Comparison of ENCODE assay signal across 27 cellular contexts in the genomic region with DNA sequence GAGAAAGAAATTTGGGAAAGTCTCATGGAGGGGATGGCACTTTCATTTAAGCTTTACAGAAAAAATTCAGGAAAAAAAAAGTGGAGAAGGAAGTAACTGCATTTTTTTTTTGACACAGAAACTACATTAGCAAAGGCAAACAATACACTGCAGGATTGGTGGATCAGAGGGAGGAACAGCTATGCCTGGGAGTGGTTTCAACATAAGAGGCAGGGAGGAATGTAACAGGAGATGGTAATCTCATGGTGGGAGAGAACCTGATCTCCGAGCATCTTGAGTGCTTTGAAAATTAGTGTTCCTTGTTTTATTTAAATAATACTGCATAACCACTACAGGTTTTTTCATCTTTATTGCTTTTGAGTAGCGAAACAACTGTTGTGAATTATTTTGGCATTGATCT.
DNase-seq lines count a peak whose midpoint lies in the region; ATAC-seq and TF ChIP-seq lines count a peak whose summit lies in the region.
"Had no signal": no experiment of that assay in that cellular context is flagged by ENCODE, and none has a peak within 500 bp of the region (broad histone marks: within the 10 kb centered on the region; RNA-seq: fewer than 3 reads in every experiment).

No MANE protein-coding gene starts in this region.

- no peak for TF ChIP-seq CTCF in WTC11 (IDR thresholded peaks at IDR 0.05)
- TF ChIP-seq CTCF in type B pancreatic cell (conservative IDR thresholded peaks at IDR 0.05), result no peak
- no peak for TF ChIP-seq CTCF in omental fat pad (IDR thresholded peaks at IDR 0.05)

- H3K36me3 Mint-ChIP-seq in WTC11, result no peaks in the 10 kb centered on the region
- no peaks in the 10 kb centered on the region for H3K36me3 Mint-ChIP-seq in type B pancreatic cell
- H3K36me3 Mint-ChIP-seq: activated naive CD8-positive, alpha-beta T cell treated with anti-CD3 and anti-CD28 coated beads for 36 hours; memory B cell; T-cell had no signal

- no peaks in the 10 kb centered on the region for H3K27me3 ChIP-seq in iPS DF 6.9 (ENCODE audit: control insufficient read depth, insufficient read depth, low read length)
- H3K27me3 ChIP-seq: BE2C had no signal

- H3K36me3 ChIP-seq in iPS DF 6.9 (ENCODE audit: control insufficient read depth, insufficient read depth, low read length), result no peaks in the 10 kb centered on the region
- H3K36me3 ChIP-seq: BE2C had no signal

- H3K4me3 ChIP-seq in iPS DF 6.9 (ENCODE audit: low read length), result no peak overlapping the region
- H3K4me3 ChIP-seq: skin epidermis had no signal

- no peaks in the 10 kb centered on the region for H3K4me1 ChIP-seq in iPS DF 6.9 (ENCODE audit: control insufficient read depth, insufficient read depth, low read length)
- H3K4me1 ChIP-seq: BE2C had no signal

- WGBS in iPS DF 6.9 (ENCODE audit: insufficient coverage, insufficient read length), result no CpG with 5 or more reads among the region's 2 CpGs

- no peaks in the 10 kb centered on the region for H3K9me3 ChIP-seq in iPS DF 6.9 (ENCODE audit: control insufficient read depth, insufficient read depth, low read length)
- H3K9me3 ChIP-seq: BE2C had no signal

- no peak overlapping the region for H3K27ac ChIP-seq in iPS DF 6.9 (ENCODE audit: low read length)
- H3K27ac ChIP-seq: skin epidermis had no signal

- TF ChIP-seq POLR2A in erythroblast (IDR thresholded peaks at IDR 0.05; ENCODE audit: low read length), result no peak

- H3K4me3 Mint-ChIP-seq in WTC11 (no peak overlapping the region), type B pancreatic cell (no peak overlapping the region)
- H3K4me3 Mint-ChIP-seq: activated CD8-positive, alpha-beta T cell treated with anti-CD3 and anti-CD28 coated beads for 36 hours; activated naive CD8-positive, alpha-beta T cell treated with anti-CD3 and anti-CD28 coated beads for 36 hours; memory B cell; T-cell had no signal

- H3K27me3 Mint-ChIP-seq in WTC11 (ENCODE audit: low read depth) (no peaks in the 10 kb centered on the region), type B pancreatic cell (no peaks in the 10 kb centered on the region)
- H3K27me3 Mint-ChIP-seq: activated CD8-positive, alpha-beta T cell treated with anti-CD3 and anti-CD28 coated beads for 36 hours; activated naive CD8-positive, alpha-beta T cell treated with anti-CD3 and anti-CD28 coated beads for 36 hours; memory B cell; T-cell had no signal

- peak; percentile 24 for DNase-seq in SIG-M5 treated with dmso at 0.1 percent for 504 hours (lab: John Stamatoyannopoulos, UW; ENCODE audit: unreplicated experiment)
- DNase-seq in SIG-M5 (lab: John Stamatoyannopoulos, UW), result no peak
- no peak for DNase-seq in WTC11 (ENCODE audit: low spot score)
- peak; percentile 5 for DNase-seq in iPS DF 6.9 (ENCODE audit: low read depth, low spot score)
- DNase-seq in type B pancreatic cell (ENCODE audit: extremely low spot score, unreplicated experiment), result no peak
- DNase-seq in erythroblast (lab: John Stamatoyannopoulos, UW), result no peak
- no peak for DNase-seq in omental fat pad (ENCODE audit: low spot score)
- DNase-seq: activated CD4-positive, alpha-beta T cell treated with anti-CD3 and anti-CD28 coated beads for 1 hour; activated CD8-positive, alpha-beta T cell treated with anti-CD3 and anti-CD28 coated beads for 36 hours; activated effector memory CD4-positive, alpha-beta T cell treated with Interleukin-2 at 50 U/mL for 16 hours; activated naive CD8-positive, alpha-beta T cell treated with anti-CD3 and anti-CD28 coated beads for 36 hours; BE2C; DMS79; foreskin melanocyte; hypothalamus; Karpas-422; kidney glomerular epithelial cell; NCI-H1092; NCI-H187; NCI-H2227 treated with DMSO at 0.1 percent for 48 hours; NCI-H774; nucleus accumbens; SHP77 treated with DMSO at 0.1 percent for 48 hours; T-cell had no signal

- H3K27ac Mint-ChIP-seq in WTC11, result no peak overlapping the region; the same call in 1 of the 2 replicates
- H3K27ac Mint-ChIP-seq in type B pancreatic cell, result peak overlapping the region; percentile 91
- H3K27ac Mint-ChIP-seq: activated CD8-positive, alpha-beta T cell treated with anti-CD3 and anti-CD28 coated beads for 36 hours; activated naive CD8-positive, alpha-beta T cell treated with anti-CD3 and anti-CD28 coated beads for 36 hours; memory B cell; T-cell had no signal

- CTCF ChIA-PET in WTC11 (lab: Charles Lee), result no interaction called here

- H3K9me3 Mint-ChIP-seq in WTC11 (no peaks in the 10 kb centered on the region), type B pancreatic cell (no peaks in the 10 kb centered on the region)
- H3K9me3 Mint-ChIP-seq: activated CD8-positive, alpha-beta T cell treated with anti-CD3 and anti-CD28 coated beads for 36 hours; activated naive CD8-positive, alpha-beta T cell treated with anti-CD3 and anti-CD28 coated beads for 36 hours; memory B cell; T-cell had no signal

- POLR2A ChIA-PET in WTC11 (lab: Charles Lee), result no interaction called here

- peaks cover 12% of the 10 kb centered on the region for H3K4me1 Mint-ChIP-seq in WTC11
- peaks cover 6% of the 10 kb centered on the region for H3K4me1 Mint-ChIP-seq in type B pancreatic cell (ENCODE audit: unreplicated experiment)
- H3K4me1 Mint-ChIP-seq: activated naive CD8-positive, alpha-beta T cell treated with anti-CD3 and anti-CD28 coated beads for 36 hours; memory B cell; T-cell had no signal

- ATAC-seq in WTC11 (peak; percentile 99), omental fat pad (ENCODE audit: low FRiP score) (no peak), HG03469 (IDR thresholded peaks at IDR 0.05; ENCODE audit: unreplicated experiment) (no peak)
- ATAC-seq: activated CD8-positive, alpha-beta T cell treated with anti-CD3 and anti-CD28 coated beads for 36 hours; T-cell had no signal

TF ChIP-seq in WTC11, 78 proteins besides CTCF, POLR2A, EP300 and RAD21 (continues in another document):
- no peak for TF ChIP-seq ZNF317 (CRISPR knock-in tag; IDR thresholded peaks at IDR 0.05; ENCODE audit: borderline replicate concordance, low read depth)
- TF ChIP-seq, protein P1, sequence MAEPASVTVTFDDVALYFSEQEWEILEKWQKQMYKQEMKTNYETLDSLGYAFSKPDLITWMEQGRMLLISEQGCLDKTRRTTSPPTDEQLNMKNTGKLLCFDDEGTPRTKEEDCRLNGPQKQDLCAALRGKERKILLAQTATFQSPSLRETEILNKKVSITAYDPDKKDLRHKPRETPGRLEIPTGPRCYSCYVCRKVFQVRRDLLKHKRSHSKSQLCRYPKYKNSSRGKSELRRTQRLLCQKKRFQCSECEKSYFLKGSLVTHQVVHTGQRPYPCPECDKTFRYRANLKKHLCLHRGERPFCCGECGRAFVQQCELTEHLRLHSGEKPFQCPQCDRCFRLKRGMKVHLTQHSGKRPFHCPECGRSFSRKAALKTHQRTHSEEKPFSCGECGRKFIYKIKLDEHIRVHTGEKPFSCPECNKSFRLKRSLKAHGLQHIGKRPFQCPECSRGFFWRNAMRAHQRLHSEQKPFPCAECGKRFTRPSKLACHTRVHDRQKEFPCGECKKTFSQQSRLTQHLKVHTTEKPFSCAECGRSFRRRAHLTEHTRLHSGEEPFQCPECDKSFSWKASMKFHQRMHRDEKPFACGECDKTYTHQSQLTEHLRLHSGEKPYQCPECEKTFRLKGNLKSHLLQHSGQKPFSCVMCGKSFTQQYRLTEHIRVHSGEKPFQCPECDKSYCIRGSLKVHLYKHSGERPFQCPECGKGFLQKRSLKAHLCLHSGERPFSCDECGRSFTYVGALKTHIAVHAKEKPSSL (CRISPR knock-in tag; conservative IDR thresholded peaks at IDR 0.05), result no peak
- no peak for TF ChIP-seq CREB1 (CRISPR knock-in tag; IDR thresholded peaks at IDR 0.05)
- TF ChIP-seq, protein P2, sequence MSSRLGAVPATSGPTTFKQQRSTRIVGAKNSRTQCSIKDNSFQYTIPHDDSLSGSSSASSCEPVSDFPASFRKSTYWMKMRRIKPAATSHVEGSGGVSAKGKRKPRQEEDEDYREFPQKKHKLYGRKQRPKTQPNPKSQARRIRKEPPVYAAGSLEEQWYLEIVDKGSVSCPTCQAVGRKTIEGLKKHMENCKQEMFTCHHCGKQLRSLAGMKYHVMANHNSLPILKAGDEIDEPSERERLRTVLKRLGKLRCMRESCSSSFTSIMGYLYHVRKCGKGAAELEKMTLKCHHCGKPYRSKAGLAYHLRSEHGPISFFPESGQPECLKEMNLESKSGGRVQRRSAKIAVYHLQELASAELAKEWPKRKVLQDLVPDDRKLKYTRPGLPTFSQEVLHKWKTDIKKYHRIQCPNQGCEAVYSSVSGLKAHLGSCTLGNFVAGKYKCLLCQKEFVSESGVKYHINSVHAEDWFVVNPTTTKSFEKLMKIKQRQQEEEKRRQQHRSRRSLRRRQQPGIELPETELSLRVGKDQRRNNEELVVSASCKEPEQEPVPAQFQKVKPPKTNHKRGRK (CRISPR knock-in tag; IDR thresholded peaks at IDR 0.05; ENCODE audit: borderline replicate concordance), result no peak
- TF ChIP-seq, protein P3, sequence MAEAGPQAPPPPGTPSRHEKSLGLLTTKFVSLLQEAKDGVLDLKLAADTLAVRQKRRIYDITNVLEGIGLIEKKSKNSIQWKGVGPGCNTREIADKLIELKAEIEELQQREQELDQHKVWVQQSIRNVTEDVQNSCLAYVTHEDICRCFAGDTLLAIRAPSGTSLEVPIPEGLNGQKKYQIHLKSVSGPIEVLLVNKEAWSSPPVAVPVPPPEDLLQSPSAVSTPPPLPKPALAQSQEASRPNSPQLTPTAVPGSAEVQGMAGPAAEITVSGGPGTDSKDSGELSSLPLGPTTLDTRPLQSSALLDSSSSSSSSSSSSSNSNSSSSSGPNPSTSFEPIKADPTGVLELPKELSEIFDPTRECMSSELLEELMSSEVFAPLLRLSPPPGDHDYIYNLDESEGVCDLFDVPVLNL (CRISPR knock-in tag; IDR thresholded peaks at IDR 0.05; ENCODE audit: borderline replicate concordance, low read depth), result no peak
- no peak for TF ChIP-seq GABPB1 (CRISPR knock-in tag; IDR thresholded peaks at IDR 0.05)
- TF ChIP-seq, protein P4, sequence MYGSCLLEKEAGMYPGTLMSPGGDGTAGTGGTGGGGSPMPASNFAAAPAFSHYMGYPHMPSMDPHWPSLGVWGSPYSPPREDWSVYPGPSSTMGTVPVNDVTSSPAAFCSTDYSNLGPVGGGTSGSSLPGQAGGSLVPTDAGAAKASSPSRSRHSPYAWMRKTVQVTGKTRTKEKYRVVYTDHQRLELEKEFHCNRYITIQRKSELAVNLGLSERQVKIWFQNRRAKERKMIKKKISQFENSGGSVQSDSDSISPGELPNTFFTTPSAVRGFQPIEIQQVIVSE (CRISPR knock-in tag; IDR thresholded peaks at IDR 0.05; ENCODE audit: borderline replicate concordance), result no peak
- TF ChIP-seq ESRRA (CRISPR knock-in tag; IDR thresholded peaks at IDR 0.05; ENCODE audit: borderline replicate concordance), result no peak
- no peak for TF ChIP-seq RORB (CRISPR knock-in tag; IDR thresholded peaks at IDR 0.05)

Comparison
In these comparisons a context has a peak if more than half of its experiments do, and no peak if none do; other contexts are left out.
1. DNase-seq: peak in SIG-M5 treated with dmso at 0.1 percent for 504 hours (single experiment) and iPS DF 6.9 (single experiment); none in SIG-M5 (single experiment), WTC11 (single experiment), type B pancreatic cell (single experiment), erythroblast (0 of 2) and omental fat pad (single experiment).